In the genomic region with DNA sequence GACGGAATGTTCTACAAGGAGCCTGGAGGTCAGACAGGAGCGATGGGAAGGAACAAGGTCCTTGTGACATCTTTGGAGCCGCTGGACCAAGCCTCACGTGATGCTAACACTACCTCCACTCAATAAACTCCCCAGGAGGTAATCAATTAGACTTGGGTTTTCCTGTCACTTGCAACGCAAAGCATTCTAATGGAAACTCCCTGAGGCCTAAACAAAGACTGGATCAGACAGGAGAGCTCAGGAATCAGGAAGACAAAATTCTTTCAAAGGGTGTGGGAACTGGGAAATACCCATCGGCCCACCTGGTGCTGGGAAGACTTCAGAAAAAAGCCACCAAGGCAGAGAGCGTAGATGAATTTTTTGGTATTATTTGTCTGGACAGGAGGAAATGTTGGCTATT, we compare ENCODE assay signal across 23 cellular contexts. TPM values are rescaled to one million over a fixed set of nuclear protein-coding genes. Genes with fewer than 3 reads are reported as not detected.
"Had no signal": no experiment of that assay in that cellular context is flagged by ENCODE, and none has a peak within 500 bp of the region (broad histone marks: within the 10 kb centered on the region; RNA-seq: fewer than 3 reads in every experiment).

No MANE protein-coding gene starts in this region.

- ATAC-seq: activated CD4-positive, CD25-positive, alpha-beta regulatory T cell treated with anti-CD3 and anti-CD28 coated beads, Interleukin-2, amount 50 U/mL, for 24 hours; activated CD8-positive, alpha-beta T cell treated with anti-CD3 and anti-CD28 coated beads for 36 hours; activated naive CD4-positive, alpha-beta T cell treated with anti-CD3 and anti-CD28 coated beads, Interleukin-2, amount 50 U/mL, for 72 hours; activated naive CD8-positive, alpha-beta T cell treated with anti-CD3 and anti-CD28 coated beads, Interleukin-2, amount 50 U/mL, for 24 hours had no signal

- H3K27ac Mint-ChIP-seq: activated CD8-positive, alpha-beta T cell treated with anti-CD3 and anti-CD28 coated beads for 36 hours; activated naive CD4-positive, alpha-beta T cell treated with anti-CD3 and anti-CD28 coated beads, Interleukin-2, amount 50 U/mL, for 72 hours; activated naive CD8-positive, alpha-beta T cell treated with anti-CD3 and anti-CD28 coated beads, Interleukin-2, amount 50 U/mL, for 24 hours; T-helper 1 cell treated with Interleukin-12 subunit alpha and Interleukin-12 subunit beta and Interleukin-4 antibody, amounts not matched to agents 30 μg/mL and 1 μg/mL, for 36 hours had no signal

- H3K36me3 ChIP-seq: brain microvascular endothelial cell, Peyer's patch, SJSA1 had no signal

- DNase-seq: activated CD4-positive, alpha-beta T cell treated with anti-CD3 and anti-CD28 coated beads for 4 hours; activated CD8-positive, alpha-beta memory T cell treated with anti-CD3 and anti-CD28 coated beads, Interleukin-2, amount 50 U/mL, for 4 hours; activated CD8-positive, alpha-beta T cell treated with anti-CD3 and anti-CD28 coated beads for 36 hours; activated naive CD8-positive, alpha-beta T cell treated with anti-CD3 and anti-CD28 coated beads, Interleukin-2, amount 50 U/mL, for 24 hours; activated T-cell treated with anti-CD3 and anti-CD28 coated beads, Interleukin-2, amount 50 U/mL, for 1 hour; amniotic stem cell; brain microvascular endothelial cell; central memory CD4-positive, alpha-beta T cell; MM.1S; NCI-H1105; NCI-H1436; NCI-H187 treated with DMSO at 0.1 percent for 48 hours; NCI-H2081 treated with DMSO at 0.1 percent for 48 hours; NCI-H446; NCI-H524; Right ventricle myocardium superior had no signal

- H3K4me3 Mint-ChIP-seq: activated CD8-positive, alpha-beta T cell treated with anti-CD3 and anti-CD28 coated beads for 36 hours; activated naive CD8-positive, alpha-beta T cell treated with anti-CD3 and anti-CD28 coated beads, Interleukin-2, amount 50 U/mL, for 24 hours; T-helper 1 cell treated with Interleukin-12 subunit alpha and Interleukin-12 subunit beta and Interleukin-4 antibody, amounts not matched to agents 30 μg/mL and 1 μg/mL, for 36 hours had no signal

- H3K4me1 ChIP-seq: Peyer's patch, SJSA1 had no signal

- H3K4me1 Mint-ChIP-seq: activated naive CD8-positive, alpha-beta T cell treated with anti-CD3 and anti-CD28 coated beads, Interleukin-2, amount 50 U/mL, for 24 hours had no signal

- H3K27me3 ChIP-seq: Peyer's patch had no signal

- H3K36me3 Mint-ChIP-seq: activated naive CD4-positive, alpha-beta T cell treated with anti-CD3 and anti-CD28 coated beads, Interleukin-2, amount 50 U/mL, for 72 hours had no signal

- H3K9me3 ChIP-seq: Peyer's patch, SJSA1 had no signal

- H3K9me3 Mint-ChIP-seq: activated CD8-positive, alpha-beta T cell treated with anti-CD3 and anti-CD28 coated beads for 36 hours; activated naive CD4-positive, alpha-beta T cell treated with anti-CD3 and anti-CD28 coated beads, Interleukin-2, amount 50 U/mL, for 72 hours; activated naive CD8-positive, alpha-beta T cell treated with anti-CD3 and anti-CD28 coated beads, Interleukin-2, amount 50 U/mL, for 24 hours; T-helper 1 cell treated with Interleukin-12 subunit alpha and Interleukin-12 subunit beta and Interleukin-4 antibody, amounts not matched to agents 30 μg/mL and 1 μg/mL, for 36 hours had no signal

- H3K27ac ChIP-seq: brain microvascular endothelial cell, Peyer's patch, RWPE1, SJSA1 had no signal

- H3K4me3 ChIP-seq: Peyer's patch, SJSA1 had no signal

- FAIRE-seq: astrocyte had no signal

RNA-seq across cellular contexts. Expression of a gene that starts 22.3 kb away (rescaled TPM):
- total RNA-seq: activated CD8-positive, alpha-beta T cell treated with anti-CD3 and anti-CD28 coated beads for 36 hours; SJSA1 had no signal
